Comparison of ENCODE assay signal across 8 cellular contexts in genomic region chr17:48618366-48618896, GRCh38. TPM values are rescaled to one million over a fixed set of nuclear protein-coding genes. Genes with fewer than 3 reads are reported as not detected.
DNase-seq lines count a peak whose midpoint lies in the region; ATAC-seq and TF ChIP-seq lines count a peak whose summit lies in the region.

No MANE protein-coding gene starts in this region.

- H3K9me3 Mint-ChIP-seq in T-helper 2 cell treated with Interferon-gamma antibody and Interleukin-4, amounts not matched to agents 5 μg/mL and 100 μg/mL, for 36 hours, result no peaks in the 10 kb centered on the region

- H3K4me3 Mint-ChIP-seq in T-helper 2 cell treated with Interferon-gamma antibody and Interleukin-4, amounts not matched to agents 5 μg/mL and 100 μg/mL, for 36 hours, result peak overlapping the region; percentile 44

- no peaks in the 10 kb centered on the region for H3K36me3 ChIP-seq in adrenal gland (replicated peaks in 1 of 2)

- peak; percentile 92 for DNase-seq in GM03348 (ENCODE audit: low spot score)
- peak; percentile 74 for DNase-seq in NCI-H1105 treated with DMSO at 0.1 percent for 48 hours (lab: John Stamatoyannopoulos, UW)
- peak; percentile 74 for DNase-seq in T-helper 2 cell treated with Interferon-gamma antibody and Interleukin-4, amounts not matched to agents 5 μg/mL and 100 μg/mL, for 36 hours (ENCODE audit: low spot score)
- DNase-seq in adrenal gland, result peak; percentile 84 to 95 (median 91)
- peak; percentile 84 for DNase-seq in left cardiac atrium
- DNase-seq in putamen (ENCODE audit: low spot score), result peak; percentile 67

- peaks cover 20% of the 10 kb centered on the region for H3K4me1 Mint-ChIP-seq in T-helper 2 cell treated with Interferon-gamma antibody and Interleukin-4, amounts not matched to agents 5 μg/mL and 100 μg/mL, for 36 hours (ENCODE audit: low read depth)

- TF ChIP-seq CTCF in adrenal gland (IDR thresholded peaks at IDR 0.05), result peak; percentile 97 to 99 (median 98)

- H3K27ac ChIP-seq in adrenal gland, result no peak overlapping the region

- no peak overlapping the region for H3K27ac Mint-ChIP-seq in T-helper 2 cell treated with Interferon-gamma antibody and Interleukin-4, amounts not matched to agents 5 μg/mL and 100 μg/mL, for 36 hours

- peaks cover 3% of the 10 kb centered on the region for H3K36me3 Mint-ChIP-seq in T-helper 2 cell treated with Interferon-gamma antibody and Interleukin-4, amounts not matched to agents 5 μg/mL and 100 μg/mL, for 36 hours (ENCODE audit: low read depth)

- H3K9me3 ChIP-seq in adrenal gland (replicated peaks in 1 of 3), result no peaks in the 10 kb centered on the region

- H3K27me3 Mint-ChIP-seq in T-helper 2 cell treated with Interferon-gamma antibody and Interleukin-4, amounts not matched to agents 5 μg/mL and 100 μg/mL, for 36 hours (ENCODE audit: low read depth), result peaks cover 94% of the 10 kb centered on the region

- whole genome bisulfite sequencing in adrenal gland, 4 donors, result 5 to 7% (median 6%) methylated on average over 19 to 20 of the region's 20 CpGs

- TF ChIP-seq POLR2A in adrenal gland (IDR thresholded peaks at IDR 0.05), result no peak

- peaks cover 0 to 6% of the 10 kb centered on the region in 2 donors for H3K4me1 ChIP-seq in adrenal gland (replicated peaks in 1 of 2)

- peak overlapping the region in 1 of 4 donors; percentile 42 for H3K4me3 ChIP-seq in adrenal gland

- peak; percentile 91 to 93 for ATAC-seq in left cardiac atrium
- ATAC-seq in GM19397 (IDR thresholded peaks at IDR 0.05; ENCODE audit: unreplicated experiment), result no peak
- ATAC-seq in HG02981 (IDR thresholded peaks at IDR 0.05; ENCODE audit: unreplicated experiment), result no peak

- intact Hi-C loops in adrenal gland (cut with DNase I) (loop anchor here in 1 of 2 donors (10.0 kb wide), 1 partner anchor 594 kb away; no protein-coding TSS in a partner anchor), left cardiac atrium (cut with DNase I) (loop anchor here (5.0 to 10.0 kb wide), 3 partner anchors 284 to 594 kb away; no protein-coding TSS in a partner anchor)

- peaks cover 66% of the 10 kb centered on the region for H3K27me3 ChIP-seq in adrenal gland

RNA-seq across cellular contexts. Expression of gene HOXB8, which starts 3.3 kb away (rescaled TPM):
- total RNA-seq in adrenal gland (10 to 100 TPM in 1 of 8 donors, 1 to 10 TPM in 7; 3.4 to 12.2 (median 6.6) TPM), left cardiac atrium (under 1 TPM in 1 of 2 donors, not detected in 1; 0.32 TPM)
- 10 to 100 TPM in 1 of 3 donors, 1 to 10 TPM in 2; 4.2 to 13.3 (median 5.6) TPM for polyA plus RNA-seq in adrenal gland

RNA-seq across cellular contexts. Expression of gene HOXB7, which starts 7.6 kb away (rescaled TPM):
- total RNA-seq in adrenal gland (10 to 100 TPM in 5 of 8 donors, 1 to 10 TPM in 3; 8.1 to 16.7 (median 11.7) TPM), left cardiac atrium (1 to 10 TPM in 1 of 2 donors, under 1 TPM in 1; 0.44 to 1.1 TPM)
- polyA plus RNA-seq in adrenal gland, result 10 to 100 TPM; 20.3 to 27.0 (median 24.4) TPM

RNA-seq across cellular contexts. Expression of gene HOXB9, which starts 7.7 kb away (rescaled TPM):
- 1 to 10 TPM in 3 of 8 donors, under 1 TPM in 3, not detected in 2; 0.29 to 2.7 (median 0.73) TPM for total RNA-seq in adrenal gland
- 1 to 10 TPM in 1 of 3 donors, under 1 TPM in 2; 0.64 to 1.0 (median 0.72) TPM for polyA plus RNA-seq in adrenal gland
- not detected for total RNA-seq in left cardiac atrium

RNA-seq across cellular contexts. Expression of gene HOXB6, which starts 13.6 kb away (rescaled TPM):
- total RNA-seq in adrenal gland (10 to 100 TPM in 6 of 8 donors, 1 to 10 TPM in 2; 6.3 to 20.3 (median 12.4) TPM), left cardiac atrium (1 to 10 TPM in 1 of 2 donors, under 1 TPM in 1; 0.63 to 2.2 TPM)
- 10 to 100 TPM; 10.9 to 23.1 (median 11.9) TPM for polyA plus RNA-seq in adrenal gland

RNA-seq across cellular contexts. Expression of gene HOXB5, which starts 24.9 kb away (rescaled TPM):
- total RNA-seq in adrenal gland (1 to 10 TPM in 6 of 8 donors, under 1 TPM in 2; 0.12 to 4.8 (median 2.7) TPM), left cardiac atrium (under 1 TPM in 1 of 2 donors, not detected in 1; 0.41 TPM)
- 10 to 100 TPM in 1 of 3 donors, 1 to 10 TPM in 2; 4.2 to 10.5 (median 5.6) TPM for polyA plus RNA-seq in adrenal gland

Comparison
In these comparisons a context has a peak if more than half of its experiments do, and no peak if none do; other contexts are left out.
1. ATAC-seq: peak in left cardiac atrium (2 of 2); none in GM19397 (single experiment) and HG02981 (single experiment).
2. RNA of gene HOXB7, which starts 7.6 kb away (total RNA-seq): 8.1 to 16.7 TPM in adrenal gland; 0.44 to 1.1 TPM in left cardiac atrium; every median in the first group is over 4 times any median in the second.
3. Peak in every context shown above with its lines, with median percentiles within 50 percentile points of each other: DNase-seq.